Comparison of ENCODE assay signal across 1 cellular context in genomic region chr20:46648903-46649649, GRCh38.
A peak's percentile ranks its signal among the peaks of the same experiment; 100 is the strongest.
TF ChIP-seq lines count a peak whose summit lies in the region.

No MANE protein-coding gene starts in this region.

TF ChIP-seq in H1, 55 proteins besides CTCF, POLR2A, EP300 and RAD21 (continued from another document):
- TF ChIP-seq MAX (IDR thresholded peaks at IDR 0.05) (0 out of 2 replicates have a peak, but pooled peaks have one; percentile 26), POLR2AphosphoS5 (IDR thresholded peaks at IDR 0.05; ENCODE audit: low read depth, low read length) (no peak)
TF ChIP-seq in H1: peak in this region for 2.
